Comparison of ENCODE assay signal across 8 cellular contexts in genomic region chr1:212477014-212477679, GRCh38. TPM values are rescaled to one million over a fixed set of nuclear protein-coding genes. Genes with fewer than 3 reads are reported as not detected.
DNase-seq lines count a peak whose midpoint lies in the region; ATAC-seq, FAIRE-seq and TF ChIP-seq lines count a peak whose summit lies in the region.

No MANE protein-coding gene starts in this region.

- H3K27ac ChIP-seq in angular gyrus (ENCODE audit: low read depth, low read length) (peak overlapping the region; percentile 44), right atrium auricular region (no peak overlapping the region), sigmoid colon (no peak overlapping the region)

- H3K36me3 ChIP-seq in right atrium auricular region (no peaks in the 10 kb centered on the region), sigmoid colon (no peaks in the 10 kb centered on the region)

- no peak for TF ChIP-seq POLR2A in sigmoid colon (IDR thresholded peaks at IDR 0.05)

- H3K27me3 ChIP-seq in right atrium auricular region: no peaks in the 10 kb centered on the region
- no peaks in the 10 kb centered on the region for H3K27me3 ChIP-seq in sigmoid colon

- no peak overlapping the region for H3K4me3 Mint-ChIP-seq in T-helper 2 cell treated with Interferon-gamma antibody and Interleukin-4, amounts not matched to agents 5 μg/mL and 100 μg/mL, for 36 hours

- H3K4me1 ChIP-seq in right atrium auricular region: no peaks in the 10 kb centered on the region
- H3K4me1 ChIP-seq in sigmoid colon: peaks cover 0 to 6% (median 2%) of the 10 kb centered on the region in 4 donors

- H3K27me3 Mint-ChIP-seq in T-helper 2 cell treated with Interferon-gamma antibody and Interleukin-4, amounts not matched to agents 5 μg/mL and 100 μg/mL, for 36 hours (ENCODE audit: low read depth): peaks cover 17% of the 10 kb centered on the region

- DNase-seq in 8988T (peak; percentile 77), GM18507 (ENCODE audit: extremely low spot score, insufficient read length, low read depth) (peak; percentile 72), NCI-H2029 (lab: John Stamatoyannopoulos, UW) (peak; percentile 80), right atrium auricular region (ENCODE audit: low spot score) (peak; percentile 90), sigmoid colon (peak; percentile 93)
- DNase-seq in T-helper 2 cell treated with Interferon-gamma antibody and Interleukin-4, amounts not matched to agents 5 μg/mL and 100 μg/mL, for 36 hours (ENCODE audit: low spot score): peak; percentile 68

- FAIRE-seq in GM18507 (lab: Jason Lieb, UNC): peak; percentile 90

- TF ChIP-seq CTCF in right atrium auricular region (IDR thresholded peaks at IDR 0.05): peak; percentile 77 to 92
- peak; percentile 62 to 88 (median 79) for TF ChIP-seq CTCF in sigmoid colon (IDR thresholded peaks at IDR 0.05)

- 11 to 35% methylated on average over 12 of the region's 12 CpGs for WGBS in sigmoid colon, 2 donors

- peak; percentile 85 for ATAC-seq in HG02943 (IDR thresholded peaks at IDR 0.05; ENCODE audit: low read depth, unreplicated experiment)

- H3K27ac Mint-ChIP-seq in T-helper 2 cell treated with Interferon-gamma antibody and Interleukin-4, amounts not matched to agents 5 μg/mL and 100 μg/mL, for 36 hours: no peak overlapping the region

- peaks cover 16% of the 10 kb centered on the region for H3K4me1 Mint-ChIP-seq in T-helper 2 cell treated with Interferon-gamma antibody and Interleukin-4, amounts not matched to agents 5 μg/mL and 100 μg/mL, for 36 hours (ENCODE audit: low read depth)

- H3K4me3 ChIP-seq in right atrium auricular region (no peak overlapping the region), sigmoid colon (no peak overlapping the region)

- no peak for TF ChIP-seq EP300 in sigmoid colon (IDR thresholded peaks at IDR 0.05)

- H3K36me3 Mint-ChIP-seq in T-helper 2 cell treated with Interferon-gamma antibody and Interleukin-4, amounts not matched to agents 5 μg/mL and 100 μg/mL, for 36 hours (ENCODE audit: low read depth): no peaks in the 10 kb centered on the region

- H3K9me3 Mint-ChIP-seq in T-helper 2 cell treated with Interferon-gamma antibody and Interleukin-4, amounts not matched to agents 5 μg/mL and 100 μg/mL, for 36 hours: no peaks in the 10 kb centered on the region

- H3K9me3 ChIP-seq in right atrium auricular region: no peaks in the 10 kb centered on the region
- no peaks in the 10 kb centered on the region for H3K9me3 ChIP-seq in sigmoid colon

- intact Hi-C loops in sigmoid colon (cut with DNase I): loop anchor here (1.0 to 10.0 kb wide), 3 partner anchors 153 to 518 kb away; partner anchors contain the start of genes NSL1 and TATDN3

RNA-seq across cellular contexts. Expression of gene NENF, which starts 44.4 kb away (rescaled TPM):
- total RNA-seq in right atrium auricular region (100 to 1,000 TPM in 1 of 2 donors, 10 to 100 TPM in 1; 56.8 to 134 TPM), sigmoid colon (100 to 1,000 TPM; 100 to 136 (median 120) TPM)
- polyA plus RNA-seq in sigmoid colon: 10 to 100 TPM; 27.0 to 66.1 (median 42.1) TPM
